ENCODE assay signal across 21 cellular contexts in the genomic region with DNA sequence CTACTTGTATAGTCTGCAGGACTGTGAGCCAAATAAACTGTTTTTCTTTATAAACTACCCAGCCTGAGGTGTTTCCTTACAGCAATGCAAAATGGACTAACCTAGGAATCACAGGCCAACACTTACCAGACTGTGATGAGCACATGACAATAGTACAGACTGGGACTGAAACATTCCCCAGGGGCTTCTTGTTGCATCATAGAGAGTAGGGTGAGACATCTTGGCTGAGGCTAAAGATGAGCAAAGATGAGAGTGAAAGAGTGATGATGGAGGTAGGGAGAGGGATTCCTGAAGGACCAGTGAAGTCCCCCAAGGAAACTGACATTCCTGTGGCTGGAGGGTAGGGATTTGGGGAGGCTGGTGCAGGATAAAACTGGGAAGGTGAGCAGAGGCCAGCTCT.
DNase-seq lines count a peak whose midpoint lies in the region; ATAC-seq, FAIRE-seq and TF ChIP-seq lines count a peak whose summit lies in the region.
"Had no signal": no experiment of that assay in that cellular context is flagged by ENCODE, and none has a peak within 500 bp of the region (broad histone marks: within the 10 kb centered on the region; RNA-seq: fewer than 3 reads in every experiment).

No MANE protein-coding gene starts in this region.

- no peaks in the 10 kb centered on the region for H3K36me3 ChIP-seq in bronchial epithelial cell (ENCODE audit: control insufficient read depth, insufficient read depth, low read length)
- H3K36me3 ChIP-seq: HAP-1 had no signal

- TF ChIP-seq CTCF in AG10803 (conservative IDR thresholded peaks at IDR 0.05; ENCODE audit: low read length) (no peak), bronchial epithelial cell (IDR thresholded peaks at IDR 0.05; ENCODE audit: insufficient read depth, low read length, severe bottlenecking) (no peak), fibroblast of pulmonary artery (IDR thresholded peaks at IDR 0.05; ENCODE audit: low read length, missing control alignments) (no peak)

- TF ChIP-seq POLR2A in erythroblast (IDR thresholded peaks at IDR 0.05; ENCODE audit: low read length) = no peak

- ATAC-seq in GM19397 (IDR thresholded peaks at IDR 0.05; ENCODE audit: unreplicated experiment) (no peak), HG03439 (IDR thresholded peaks at IDR 0.05; ENCODE audit: unreplicated experiment) (no peak)
- ATAC-seq: A549 had no signal

- no peaks in the 10 kb centered on the region for H3K27me3 ChIP-seq in bronchial epithelial cell (ENCODE audit: control insufficient read depth, insufficient read depth, low read length)

- DNase-seq in AG10803 (ENCODE audit: low read depth) (peak; percentile 50), LHCN-M2 (ENCODE audit: low read depth) (peak; percentile 41), bronchial epithelial cell (ENCODE audit: low read depth) (peak; percentile 26), fibroblast of pulmonary artery (ENCODE audit: low read depth) (peak; percentile 11), medulla oblongata (ENCODE audit: extremely low spot score) (no peak), erythroblast (lab: John Stamatoyannopoulos, UW) (no peak)
- DNase-seq: DMS79 treated with DMSO at 0.1 percent for 48 hours; Kasumi-1; NCI-H1105; NCI-H1694; NCI-H510A; NCI-H748 treated with DMSO at 0.1 percent for 48 hours; NK-92 treated with Interleukin-12 subunit alpha and Interleukin-12 subunit beta, amount 100 ng/mL, for 24 hours; SHP77; SK-N-SH had no signal

- H3K4me3 ChIP-seq in AG10803 (ENCODE audit: low read length) (no peak overlapping the region), bronchial epithelial cell (ENCODE audit: low read depth, low read length) (no peak overlapping the region), fibroblast of pulmonary artery (replicated peaks; ENCODE audit: low read depth, low read length) (no peak overlapping the region)
- H3K4me3 ChIP-seq: A549, HAP-1 had no signal

- no peak for FAIRE-seq in bronchial epithelial cell (lab: Jason Lieb, UNC)
- FAIRE-seq: A549, G401.6, HTR-8/SVneo had no signal

Comparison
In these comparisons a context has a peak if more than half of its experiments do, and no peak if none do; other contexts are left out.
1. DNase-seq: peak in AG10803 (single experiment), LHCN-M2 (single experiment), bronchial epithelial cell (single experiment) and fibroblast of pulmonary artery (single experiment); none in medulla oblongata (single experiment) and erythroblast (0 of 2).